10 cellular contexts compared by ENCODE assay signal in genomic region chrX:65034292-65034640, GRCh38. TPM values are rescaled to one million over a fixed set of nuclear protein-coding genes. Genes with fewer than 3 reads are reported as not detected.
DNase-seq lines count a peak whose midpoint lies in the region; ATAC-seq, FAIRE-seq and TF ChIP-seq lines count a peak whose summit lies in the region.
"Had no signal": no experiment of that assay in that cellular context is flagged by ENCODE, and none has a peak within 500 bp of the region (broad histone marks: within the 10 kb centered on the region; RNA-seq: fewer than 3 reads in every experiment).

No MANE protein-coding gene starts in this region.

- H3K27me3 ChIP-seq in GM12878 (replicated peaks in 1 of 2; ENCODE audit: control insufficient read depth in 2 of 2, insufficient read depth in 2 of 2, low read length in 1 of 2) (no peaks in the 10 kb centered on the region), lung (ENCODE audit: control insufficient read depth, insufficient read depth) (no peaks in the 10 kb centered on the region), transverse colon (no peaks in the 10 kb centered on the region)

- in situ Hi-C loops in GM12878 (cut with MboI) (no loop called here), transverse colon (cut with MboI; ENCODE audit: low pct_ligation_motif_present in 1 of 4, low pct_unique_long_range_greater_than_20kb in 1 of 4, low sequenced_read_pairs in 3 of 4) (no loop called here)

- TF ChIP-seq EP300 in GM12878 (IDR thresholded peaks at IDR 0.05; ENCODE audit: borderline replicate concordance in 1 of 2, control insufficient read depth in 1 of 2, low read depth in 2 of 2, low read length in 2 of 2) (no peak), transverse colon (IDR thresholded peaks at IDR 0.05; ENCODE audit: low read depth) (no peak)

- no peak for TF ChIP-seq RAD21 in GM12878 (IDR thresholded peaks at IDR 0.05; ENCODE audit: insufficient read depth, low read depth, low read length)

- 25% methylated on average over 11 of the region's 11 CpGs for WGBS in GM12878 (ENCODE audit: insufficient coverage, insufficient replicate concordance, low lambda C conversion rate, missing lambda C conversion rate)
- 11 to 33% methylated on average over 10 to 11 of the region's 11 CpGs for WGBS in lung, 2 donors
- 0 to 28% methylated on average over 1 to 11 of the region's 11 CpGs for WGBS in transverse colon (ENCODE audit: low coverage in 1 of 2), 2 donors

- POLR2A ChIA-PET in GM12878 (lab: Charles Lee): no interaction called here

- H3K27ac ChIP-seq in GM12878 (ENCODE audit: control insufficient read depth, insufficient read depth) (no peak overlapping the region), lung (ENCODE audit: low read depth in 1 of 2, low read length in 1 of 2) (peak overlapping the region in 1 of 2 donors; percentile 75), transverse colon (peak overlapping the region; percentile 85 to 93 (median 92))

- no peak for ATAC-seq in activated T-cell treated with anti-CD3 and anti-CD28 coated beads, Interleukin-2, amount 50 U/mL, for 4 hours
- ATAC-seq in GM12878 (no peak), lung (ENCODE audit: insufficient read depth, low FRiP score) (no peak), HG03196 (IDR thresholded peaks at IDR 0.05; ENCODE audit: unreplicated experiment) (no peak)

- no peak for TF ChIP-seq POLR2A in GM12878 (IDR thresholded peaks at IDR 0.05; ENCODE audit: low read depth, low read length)
- no peak for TF ChIP-seq POLR2A in transverse colon (IDR thresholded peaks at IDR 0.05)

- no peak for FAIRE-seq in GM12878 (lab: Jason Lieb, UNC)
- FAIRE-seq: islet of Langerhans had no signal

- CTCF ChIA-PET in GM12878 (lab: Yijun Ruan, JAX): no interaction called here

- no TSS peak for BruUV-seq in GM12878 (replicated peaks; lab: Mats Ljungman, UMichigan)

- RAD21 ChIA-PET in GM12878 (lab: Charles Lee; ENCODE audit: unreplicated experiment): no interaction called here

- intact Hi-C loops in GM12878 (cut with micrococcal nuclease; ENCODE audit: unreplicated experiment): no loop called here
- intact Hi-C loops in transverse colon (cut with DNase I; ENCODE audit: low total_unique reads): no loop called here

- peak overlapping the region; percentile 83 for H3K4me3 Mint-ChIP-seq in activated T-cell treated with anti-CD3 and anti-CD28 coated beads, Interleukin-2, amount 50 U/mL, for 4 hours

- DNase-seq in activated T-cell treated with anti-CD3 and anti-CD28 coated beads, Interleukin-2, amount 50 U/mL, for 4 hours: no peak
- no peak for DNase-seq in activated T-cell treated with anti-CD3 and anti-CD28 coated beads, Interleukin-2, amount 50 U/mL, for 48 hours
- DNase-seq in GM12878 (ENCODE audit: low read depth, low spot score) (no peak), lung (ENCODE audit: low spot score) (no peak), transverse colon (no peak), CD1c-positive myeloid dendritic cell (ENCODE audit: extremely low spot score) (no peak), A172 (ENCODE audit: low spot score) (no peak)
- DNase-seq: NCI-H69 had no signal

- H3K4me1 ChIP-seq in GM12878 (ENCODE audit: control insufficient read depth, insufficient read depth, low read length): no peaks in the 10 kb centered on the region
- H3K4me1 ChIP-seq in lung (ENCODE audit: control insufficient read depth in 2 of 2, insufficient read depth in 2 of 2, low read length in 2 of 2): peaks cover 0 to 3% of the 10 kb centered on the region in 2 donors
- H3K4me1 ChIP-seq in transverse colon: peaks cover 0 to 11% (median 0%) of the 10 kb centered on the region in 4 donors

- H4K20me1 ChIP-seq in GM12878 (ENCODE audit: control insufficient read depth, insufficient read depth): no peaks in the 10 kb centered on the region

- H3K4me3 ChIP-seq in GM12878 (no peak overlapping the region), lung (peak overlapping the region; percentile 4), transverse colon (peak overlapping the region in 3 of 4 donors; percentile 50 to 79 (median 63))

- H3K4me2 ChIP-seq in GM12878 (ENCODE audit: control insufficient read depth, insufficient read depth): peak overlapping the region; percentile 64

- H3K9me3 Mint-ChIP-seq in activated T-cell treated with anti-CD3 and anti-CD28 coated beads, Interleukin-2, amount 50 U/mL, for 4 hours: no peaks in the 10 kb centered on the region

- H3K36me3 Mint-ChIP-seq in activated T-cell treated with anti-CD3 and anti-CD28 coated beads, Interleukin-2, amount 50 U/mL, for 4 hours (ENCODE audit: insufficient read depth): no peaks in the 10 kb centered on the region

- SMC1A ChIA-PET in GM12878 (lab: Charles Lee; ENCODE audit: uncharacterized antibody, unreplicated experiment): no interaction called here

- TF ChIP-seq CTCF in GM12878 (IDR thresholded peaks at IDR 0.05 in 2 of 3, conservative IDR thresholded peaks at IDR 0.05 in 1 of 3; ENCODE audit: control insufficient read depth in 2 of 3, extremely low read depth in 1 of 3, insufficient read depth in 1 of 3, low read depth in 3 of 3, low read length in 3 of 3) (no peak), lung (IDR thresholded peaks at IDR 0.05; ENCODE audit: control extremely low read depth, extremely low read depth) (no peak), transverse colon (IDR thresholded peaks at IDR 0.05) (no peak)

- H2AFZ ChIP-seq in GM12878 (ENCODE audit: control insufficient read depth, low read depth, low read length): peak overlapping the region; percentile 74

- peaks cover 27% of the 10 kb centered on the region for H3K4me1 Mint-ChIP-seq in activated T-cell treated with anti-CD3 and anti-CD28 coated beads, Interleukin-2, amount 50 U/mL, for 4 hours (ENCODE audit: low read depth)

- H3K79me2 ChIP-seq in GM12878 (ENCODE audit: control insufficient read depth, insufficient read depth, low read length): no peaks in the 10 kb centered on the region

- H3K9me3 ChIP-seq in GM12878 (replicated peaks; ENCODE audit: control insufficient read depth, insufficient read depth, low read length) (no peaks in the 10 kb centered on the region), lung (ENCODE audit: control insufficient read depth in 2 of 2, insufficient read depth in 1 of 2, low read length in 1 of 2) (no peaks in the 10 kb centered on the region), transverse colon (no peaks in the 10 kb centered on the region)

- no peaks in the 10 kb centered on the region for H3K27me3 Mint-ChIP-seq in activated T-cell treated with anti-CD3 and anti-CD28 coated beads, Interleukin-2, amount 50 U/mL, for 4 hours (ENCODE audit: low read depth)

- no peak overlapping the region; the same call in 1 of the 2 replicates for H3K9ac ChIP-seq in GM12878 (ENCODE audit: control insufficient read depth, insufficient read depth, low read length)

- H3K36me3 ChIP-seq in GM12878 (ENCODE audit: control insufficient read depth in 2 of 2, insufficient read depth in 2 of 2, low read length in 1 of 2) (no peaks in the 10 kb centered on the region), lung (ENCODE audit: control insufficient read depth in 2 of 2, insufficient read depth in 2 of 2, low read length in 2 of 2) (no peaks in the 10 kb centered on the region), transverse colon (no peaks in the 10 kb centered on the region)

RNA-seq across cellular contexts. Expression of gene ZC3H12B, which starts 0.4 kb away (rescaled TPM):
- total RNA-seq in activated T-cell treated with anti-CD3 and anti-CD28 coated beads, Interleukin-2, amount 50 U/mL, for 4 hours: under 1 TPM; 0.22 to 0.37 (median 0.33) TPM
- total RNA-seq in GM12878 (2013; cell fraction: nucleolus; rRNA removed): 0.04 TPM in 1 of 2 replicates, not detected in the other
- total RNA-seq in GM12878 (2014; rRNA removed): not detected in 2 replicates
- not detected in 2 replicates for total RNA-seq in GM12878 (2014; rRNA removed; fragmentation: Illumina TruSeq; extraction: Trizol)
- total RNA-seq in GM12878 (2021): not detected in 2 replicates
- 0.10 TPM for polyA plus RNA-seq in GM12878 (2011; ENCODE audit: low read depth)
- polyA plus RNA-seq in GM12878 (2011; rRNA removed): 0.05 and 0.12 TPM in 2 replicates
- polyA plus RNA-seq in GM12878 (2011; cell fraction: cytosol; rRNA removed): 0.02 and 0.04 TPM in 2 replicates
- polyA plus RNA-seq in GM12878 (2011; cell fraction: nucleus; rRNA removed): 0.03 and 0.13 TPM in 2 replicates
- polyA plus RNA-seq in GM12878 (2012): 0.16 and 0.18 TPM in 2 replicates
- polyA plus RNA-seq in GM12878 (2014; fragmentation: Illumina TruSeq; extraction: Trizol): not detected in 2 replicates
- under 1 TPM; 0.07 to 0.13 TPM for polyA plus RNA-seq in GM12878 (2014; fragmentation: Nextera tagmentation; extraction: Ambion mirVana)
- polyA plus RNA-seq in GM12878 (2014; rRNA removed): not detected in 2 replicates
- polyA plus RNA-seq in GM12878 (2016; fragmentation: Nextera tagmentation; extraction: Ambion mirVana): under 1 TPM; 0.20 to 0.23 TPM
- 0.05 and 0.22 TPM in 2 replicates for polyA minus RNA-seq in GM12878 (2011; rRNA and poly(A)+ RNA removed)
- not detected in 2 replicates for polyA minus RNA-seq in GM12878 (2011; cell fraction: cytosol; rRNA and poly(A)+ RNA removed)
- not detected in 2 replicates for polyA minus RNA-seq in GM12878 (2011; cell fraction: nucleus; rRNA and poly(A)+ RNA removed)
- 1 to 10 TPM; 1.4 to 4.0 TPM for total RNA-seq in lung
- under 1 TPM; 0.16 to 0.22 TPM for polyA plus RNA-seq in lung
- total RNA-seq in transverse colon: 1 to 10 TPM in 3 of 4 donors, under 1 TPM in 1; 0.37 to 3.8 (median 2.0) TPM
- not detected in 2 replicates for total RNA-seq in A172 (2014; rRNA removed; shearing (Covaris generic))

RNA-seq across cellular contexts. Expression of gene ZC4H2, which starts 58.0 kb away (rescaled TPM):
- total RNA-seq in activated T-cell treated with anti-CD3 and anti-CD28 coated beads, Interleukin-2, amount 50 U/mL, for 4 hours: 1 to 10 TPM; 6.4 to 7.0 (median 6.5) TPM
- 0.27 and 0.32 TPM in 2 replicates for total RNA-seq in GM12878 (2013; cell fraction: nucleolus; rRNA removed)
- total RNA-seq in GM12878 (2014; rRNA removed) (0.71 and 0.85 TPM in 2 replicates), GM12878 (2014; rRNA removed; fragmentation: Illumina TruSeq; extraction: Trizol) (0.72 and 0.83 TPM in 2 replicates), GM12878 (2021) (0.64 and 1.3 TPM in 2 replicates), lung (10 to 100 TPM in 1 of 2 donors, 1 to 10 TPM in 1; 6.0 to 14.6 TPM), transverse colon (10 to 100 TPM in 3 of 4 donors, 1 to 10 TPM in 1; 8.6 to 21.7 (median 12.6) TPM)
- 4.7 TPM for polyA plus RNA-seq in GM12878 (2011; ENCODE audit: low read depth)
- polyA plus RNA-seq in GM12878 (2011; rRNA removed) (0.65 and 1.8 TPM in 2 replicates), GM12878 (2014; fragmentation: Illumina TruSeq; extraction: Trizol) (1.1 and 2.6 TPM in 2 replicates), GM12878 (2014; fragmentation: Nextera tagmentation; extraction: Ambion mirVana) (under 1 TPM; 0.27 to 0.38 TPM), GM12878 (2014; rRNA removed) (1.1 and 1.8 TPM in 2 replicates), GM12878 (2016; fragmentation: Nextera tagmentation; extraction: Ambion mirVana) (under 1 TPM; 0.46 to 0.68 TPM), lung (1 to 10 TPM; 2.6 to 3.4 TPM)
- polyA plus RNA-seq in GM12878 (2011; cell fraction: cytosol; rRNA removed): 0.64 and 0.67 TPM in 2 replicates
- polyA plus RNA-seq in GM12878 (2011; cell fraction: nucleus; rRNA removed): 1.2 and 1.7 TPM in 2 replicates
- polyA plus RNA-seq in GM12878 (2012): 5.7 TPM in 2 replicates
- polyA minus RNA-seq in GM12878 (2011; rRNA and poly(A)+ RNA removed): 0.88 and 0.95 TPM in 2 replicates
- polyA minus RNA-seq in GM12878 (2011; cell fraction: cytosol; rRNA and poly(A)+ RNA removed): not detected in 2 replicates
- 0.19 and 0.60 TPM in 2 replicates for polyA minus RNA-seq in GM12878 (2011; cell fraction: nucleus; rRNA and poly(A)+ RNA removed)
- 7.3 and 10.9 TPM in 2 replicates for total RNA-seq in A172 (2014; rRNA removed; shearing (Covaris generic))
